Comparison of ENCODE assay signal across 1 cellular context in genomic region chr10:18140957-18141888, GRCh38.
TF ChIP-seq lines count a peak whose summit lies in the region.

No MANE protein-coding gene starts in this region.

TF ChIP-seq in HCT116, 20 proteins besides CTCF, POLR2A, EP300 and RAD21 (continued from another document):
- no peak for TF ChIP-seq REST (IDR thresholded peaks at IDR 0.05; ENCODE audit: low read depth)
- TF ChIP-seq EGR1 (IDR thresholded peaks at IDR 0.05; ENCODE audit: low read depth), result no peak
- TF ChIP-seq EZH2phosphoT487 (IDR thresholded peaks at IDR 0.05; ENCODE audit: borderline replicate concordance), result no peak
- no peak for TF ChIP-seq SIN3A (IDR thresholded peaks at IDR 0.05; ENCODE audit: low read depth)
- TF ChIP-seq CEBPB (IDR thresholded peaks at IDR 0.05; ENCODE audit: low read depth), result no peak
- no peak for TF ChIP-seq YY1 (IDR thresholded peaks at IDR 0.05; ENCODE audit: extremely low read depth, insufficient replicate concordance, low read depth, low read length)
- no peak for TF ChIP-seq ZFX (IDR thresholded peaks at IDR 0.05)
